In genomic region chr4:85028910-85029309, GRCh38 we compare ENCODE assay signal across 17 cellular contexts.
DNase-seq lines count a peak whose midpoint lies in the region; ATAC-seq and TF ChIP-seq lines count a peak whose summit lies in the region.
"Had no signal": no experiment of that assay in that cellular context is flagged by ENCODE, and none has a peak within 500 bp of the region (broad histone marks: within the 10 kb centered on the region; RNA-seq: fewer than 3 reads in every experiment).

No MANE protein-coding gene starts in this region.

- peaks cover 40% of the 10 kb centered on the region for H3K9me3 Mint-ChIP-seq in endodermal cell

- no peak overlapping the region for H3K4me3 Mint-ChIP-seq in endodermal cell
- H3K4me3 Mint-ChIP-seq: activated B cell treated with CpG ODN at 0.5 μM for 24 hours; activated CD8-positive, alpha-beta memory T cell treated with anti-CD3 and anti-CD28 coated beads, Interleukin-2, amount 10 ng/mL, durations not matched to agents 7 days and 5 days; activated naive CD4-positive, alpha-beta T cell treated with anti-CD3 and anti-CD28 coated beads, Interleukin-2, amount 10 ng/mL, durations not matched to agents 7 days and 5 days; CD14-positive monocyte had no signal

- H3K4me1 Mint-ChIP-seq in endodermal cell, result no peaks in the 10 kb centered on the region
- H3K4me1 Mint-ChIP-seq: activated B cell treated with CpG ODN at 0.5 μM for 24 hours; activated CD8-positive, alpha-beta memory T cell treated with anti-CD3 and anti-CD28 coated beads, Interleukin-2, amount 10 ng/mL, durations not matched to agents 7 days and 5 days; activated naive CD4-positive, alpha-beta T cell treated with anti-CD3 and anti-CD28 coated beads, Interleukin-2, amount 10 ng/mL, durations not matched to agents 7 days and 5 days; CD14-positive monocyte had no signal

- H3K27me3 ChIP-seq in brain microvascular endothelial cell (replicated peaks) (no peaks in the 10 kb centered on the region), endodermal cell (ENCODE audit: control insufficient read depth, insufficient read depth, low read length, poor library complexity, severe bottlenecking) (no peaks in the 10 kb centered on the region)
- H3K27me3 ChIP-seq: upper lobe of left lung had no signal

- H3K36me3 Mint-ChIP-seq in endodermal cell (ENCODE audit: low read depth), result no peaks in the 10 kb centered on the region
- H3K36me3 Mint-ChIP-seq: activated CD8-positive, alpha-beta memory T cell treated with anti-CD3 and anti-CD28 coated beads, Interleukin-2, amount 10 ng/mL, durations not matched to agents 7 days and 5 days; activated naive CD4-positive, alpha-beta T cell treated with anti-CD3 and anti-CD28 coated beads, Interleukin-2, amount 10 ng/mL, durations not matched to agents 7 days and 5 days; CD14-positive monocyte had no signal

- in situ Hi-C loops in brain microvascular endothelial cell (cut with HindIII; ENCODE audit: low pct_ligation_motif_present, low sequenced_read_pairs), result no loop called here
- in situ Hi-C loops in GM13976 (cut with MboI; ENCODE audit: low sequenced_read_pairs, unreplicated experiment), result no loop called here

- H3K4me3 ChIP-seq in brain microvascular endothelial cell (ENCODE audit: low read depth, low read length), result no peak overlapping the region
- H3K4me3 ChIP-seq in endodermal cell (ENCODE audit: low read length), result no peak overlapping the region
- H3K4me3 ChIP-seq: psoas muscle, upper lobe of left lung had no signal

- H3K27me3 Mint-ChIP-seq in endodermal cell (ENCODE audit: insufficient read depth), result no peaks in the 10 kb centered on the region
- H3K27me3 Mint-ChIP-seq: activated B cell treated with CpG ODN at 0.5 μM for 24 hours; activated CD8-positive, alpha-beta memory T cell treated with anti-CD3 and anti-CD28 coated beads, Interleukin-2, amount 10 ng/mL, durations not matched to agents 7 days and 5 days; activated naive CD4-positive, alpha-beta T cell treated with anti-CD3 and anti-CD28 coated beads, Interleukin-2, amount 10 ng/mL, durations not matched to agents 7 days and 5 days had no signal

- no peak for ATAC-seq in HG03442 (IDR thresholded peaks at IDR 0.05; ENCODE audit: unreplicated experiment)
- ATAC-seq: activated CD8-positive, alpha-beta memory T cell treated with anti-CD3 and anti-CD28 coated beads, Interleukin-2, amount 10 ng/mL, durations not matched to agents 7 days and 5 days; psoas muscle; SK-N-SH treated with all-trans-retinoic acid at 6 μM for 48 hours had no signal

- H3K36me3 ChIP-seq in brain microvascular endothelial cell (replicated peaks) (no peaks in the 10 kb centered on the region), endodermal cell (ENCODE audit: control insufficient read depth, insufficient read depth, low read length) (no peaks in the 10 kb centered on the region)
- H3K36me3 ChIP-seq: upper lobe of left lung had no signal

- no peaks in the 10 kb centered on the region for H3K4me1 ChIP-seq in endodermal cell (ENCODE audit: control insufficient read depth, insufficient read depth, low read length)
- H3K4me1 ChIP-seq: psoas muscle, upper lobe of left lung had no signal

- peaks cover 40% of the 10 kb centered on the region for H3K9me3 ChIP-seq in endodermal cell (ENCODE audit: control insufficient read depth, low read length)

- DNase-seq in Daoy (ENCODE audit: low read depth) (peak; percentile 3), NCI-H1694 treated with DMSO at 0.1 percent for 48 hours (lab: John Stamatoyannopoulos, UW) (peak; percentile 15), brain microvascular endothelial cell (peak; percentile 96), myocyte (ENCODE audit: low read depth) (peak; percentile 54), endodermal cell (no peak), GM13976 (ENCODE audit: low spot score) (no peak)
- DNase-seq: activated B cell treated with CpG ODN at 0.5 μM for 24 hours; activated CD8-positive, alpha-beta memory T cell treated with anti-CD3 and anti-CD28 coated beads, Interleukin-2, amount 10 ng/mL, durations not matched to agents 7 days and 5 days; activated naive CD4-positive, alpha-beta T cell treated with anti-CD3 and anti-CD28 coated beads, Interleukin-2, amount 10 ng/mL, durations not matched to agents 7 days and 5 days; head of caudate nucleus; NCI-H2029; psoas muscle; stimulated activated CD4-positive, alpha-beta T cell treated with anti-CD3 and anti-CD28 coated beads, Interleukin-1b, Interleukin-23, amount 100 ng/mL, for 48 hours; upper lobe of left lung had no signal

- H3K27ac Mint-ChIP-seq in endodermal cell, result no peak overlapping the region
- H3K27ac Mint-ChIP-seq: activated B cell treated with CpG ODN at 0.5 μM for 24 hours; activated CD8-positive, alpha-beta memory T cell treated with anti-CD3 and anti-CD28 coated beads, Interleukin-2, amount 10 ng/mL, durations not matched to agents 7 days and 5 days; activated naive CD4-positive, alpha-beta T cell treated with anti-CD3 and anti-CD28 coated beads, Interleukin-2, amount 10 ng/mL, durations not matched to agents 7 days and 5 days; CD14-positive monocyte had no signal

- H3K27ac ChIP-seq in brain microvascular endothelial cell, result peak overlapping the region; percentile 49
- H3K27ac ChIP-seq in endodermal cell (ENCODE audit: low read depth, low read length), result no peak overlapping the region
- H3K27ac ChIP-seq: psoas muscle, upper lobe of left lung had no signal

- TF ChIP-seq CTCF in brain microvascular endothelial cell (IDR thresholded peaks at IDR 0.05; ENCODE audit: low read depth, low read length, missing control alignments), result no peak
- TF ChIP-seq CTCF in endodermal cell (conservative IDR thresholded peaks at IDR 0.05), result no peak
- no peak for TF ChIP-seq CTCF in GM13976 (IDR thresholded peaks at IDR 0.05; ENCODE audit: borderline replicate concordance, control extremely low read depth, extremely low read depth, insufficient read depth, missing control alignments)

- 81 to 83% methylated on average over 4 of the region's 4 CpGs for WGBS in endodermal cell (ENCODE audit: insufficient coverage in 1 of 2, insufficient read length in 1 of 2), 2 experiments

- no peak overlapping the region for H3K9ac ChIP-seq in endodermal cell (ENCODE audit: extremely low read depth, low read length, poor library complexity, severe bottlenecking)

Comparison
In these comparisons a context has a peak if more than half of its experiments do, and no peak if none do; other contexts are left out.
1. DNase-seq: peak in Daoy (single experiment), NCI-H1694 treated with DMSO at 0.1 percent for 48 hours (single experiment), brain microvascular endothelial cell (single experiment) and myocyte (single experiment); none in endodermal cell (single experiment) and GM13976 (single experiment).